23 cellular contexts compared by ENCODE assay signal in genomic region chr1:208265127-208265469, GRCh38.
"Had no signal": no experiment of that assay in that cellular context is flagged by ENCODE, and none has a peak within 500 bp of the region (broad histone marks: within the 10 kb centered on the region; RNA-seq: fewer than 3 reads in every experiment).

No MANE protein-coding gene starts in this region.

- ATAC-seq: esophagus mucosa; gastrocnemius medialis; left lung; lower lobe of right lung; natural killer cell; stimulated activated effector memory CD8-positive, alpha-beta T cell treated with anti-CD3 and anti-CD28 coated beads, Interleukin-12 subunit alpha, Interleukin-12 subunit beta, amount 100 ng/mL, for 72 hours; upper lobe of right lung had no signal

- H3K27me3 ChIP-seq: gastrocnemius medialis, upper lobe of right lung, uterus had no signal

- H3K9me3 ChIP-seq: gastrocnemius medialis, lower lobe of right lung, neutrophil, pancreas, thoracic aorta, transverse colon, upper lobe of right lung, uterus had no signal

- H3K27ac ChIP-seq: gastrocnemius medialis, left lung, lower lobe of right lung, neutrophil, pancreas, sigmoid colon, transverse colon, upper lobe of right lung, uterus had no signal

- DNase-seq: cerebellar nuclear complex; dorsolateral prefrontal cortex; effector CD4-positive, alpha-beta T cell; gastrocnemius medialis; head of caudate nucleus; left lung; lower lobe of right lung; natural killer cell; pancreas; retina; sigmoid colon; stimulated activated CD4-positive, alpha-beta T cell treated with anti-CD3 and anti-CD28 coated beads, Interleukin-2, amount 100 ng/mL, for 24 hours; stimulated activated CD4-positive, alpha-beta T cell treated with anti-CD3 and anti-CD28 coated beads, Interleukin-4, amount 100 ng/mL, for 24 hours; stimulated activated naive CD4-positive, alpha-beta T cell treated with Interleukin-2 at 50 U/mL for 16 hours; stomach; substantia nigra; transverse colon; upper lobe of right lung; uterus had no signal

- H3K4me3 ChIP-seq: dorsolateral prefrontal cortex, gastrocnemius medialis, left lung, lower lobe of right lung, pancreas, sigmoid colon, stomach, thoracic aorta, transverse colon, upper lobe of right lung, uterus had no signal

- H3K4me1 ChIP-seq: left lung, lower lobe of right lung, stomach, transverse colon, upper lobe of right lung, uterus had no signal

- H3K36me3 ChIP-seq: gastrocnemius medialis, left lung, lower lobe of right lung, neutrophil, pancreas, sigmoid colon, stomach, thoracic aorta, transverse colon, upper lobe of right lung, uterus had no signal
